In genomic region chr1:114756949-114757454, GRCh38 we compare ENCODE assay signal across 8 cellular contexts. TPM values are rescaled to one million over a fixed set of nuclear protein-coding genes. Genes with fewer than 3 reads are reported as not detected.
DNase-seq lines count a peak whose midpoint lies in the region; TF ChIP-seq lines count a peak whose summit lies in the region.

No MANE protein-coding gene starts in this region.

- WGBS in smooth muscle cell (ENCODE audit: low lambda C conversion rate): under 1% methylated on average over 17 of the region's 17 CpGs

- H3K36me3 ChIP-seq in Loucy (ENCODE audit: insufficient read depth, low read length) (no peaks in the 10 kb centered on the region), ascending aorta (no peaks in the 10 kb centered on the region), iPS-15b (ENCODE audit: control insufficient read depth, insufficient read depth, low read length) (no peaks in the 10 kb centered on the region), smooth muscle cell (ENCODE audit: low read depth) (no peaks in the 10 kb centered on the region)

- no peaks in the 10 kb centered on the region for H3K9me3 ChIP-seq in Loucy (ENCODE audit: insufficient read depth, low read depth, low read length)
- no peaks in the 10 kb centered on the region for H3K9me3 ChIP-seq in ascending aorta
- H3K9me3 ChIP-seq in iPS-15b (ENCODE audit: control insufficient read depth, insufficient read depth, low read length): no peaks in the 10 kb centered on the region
- no peaks in the 10 kb centered on the region for H3K9me3 ChIP-seq in smooth muscle cell (replicated peaks; ENCODE audit: low read depth)

- intact Hi-C loops in ascending aorta (cut with DNase I): loop anchor here (1.0 to 10.0 kb wide), 6 partner anchors 40 to 772 kb away; partner anchors contain the start of genes BCAS2, DENND2C and NRAS

- H3K4me3 ChIP-seq in Loucy (ENCODE audit: low read length, poor library complexity, severe bottlenecking): peak overlapping the region; percentile 93
- peak overlapping the region; percentile 81 to 89 for H3K4me3 ChIP-seq in ascending aorta
- H3K4me3 ChIP-seq in iPS-15b (ENCODE audit: low read depth, low read length): peak overlapping the region; percentile 100
- H3K4me3 ChIP-seq in smooth muscle cell: peak overlapping the region; percentile 83

- H3K4me2 ChIP-seq in Loucy (ENCODE audit: low read depth, low read length, poor library complexity, severe bottlenecking) (peak overlapping the region; percentile 94), smooth muscle cell (peak overlapping the region; percentile 95)

- H4K20me1 ChIP-seq in Loucy (ENCODE audit: insufficient read depth, low read length, poor library complexity, severe bottlenecking) (peaks cover 52% of the 10 kb centered on the region), smooth muscle cell (ENCODE audit: low read depth) (peaks cover 53% of the 10 kb centered on the region)

- H3K9ac ChIP-seq in Loucy (ENCODE audit: low read depth, low read length, poor library complexity, severe bottlenecking): peak overlapping the region; percentile 97
- H3K9ac ChIP-seq in iPS-15b (ENCODE audit: low read depth, low read length): peak overlapping the region; percentile 87
- peak overlapping the region; percentile 100 for H3K9ac ChIP-seq in smooth muscle cell (ENCODE audit: low read depth)

- H2AFZ ChIP-seq in Loucy (ENCODE audit: low read length): no peak overlapping the region
- H2AFZ ChIP-seq in smooth muscle cell (ENCODE audit: low read depth): no peak overlapping the region

- H3K27ac ChIP-seq in ascending aorta: peak overlapping the region; percentile 99
- H3K27ac ChIP-seq in smooth muscle cell (ENCODE audit: low read depth): peak overlapping the region; percentile 99

- no peak for TF ChIP-seq CTCF in Loucy (conservative IDR thresholded peaks at IDR 0.05; ENCODE audit: low read length)
- no peak for TF ChIP-seq CTCF in ascending aorta (IDR thresholded peaks at IDR 0.05)
- TF ChIP-seq CTCF in smooth muscle cell (IDR thresholded peaks at IDR 0.05; ENCODE audit: borderline replicate concordance, insufficient read depth, poor library complexity, severe bottlenecking): no peak

- no peaks in the 10 kb centered on the region for H3F3A ChIP-seq in Loucy (ENCODE audit: low read depth)
- peaks cover 3% of the 10 kb centered on the region for H3F3A ChIP-seq in smooth muscle cell (ENCODE audit: low read depth)

- no peaks in the 10 kb centered on the region for H3K9me2 ChIP-seq in Loucy (replicated peaks; ENCODE audit: low read depth, low read length)

- DNase-seq in SIG-M5 treated with dmso at 0.1 percent for 504 hours (lab: John Stamatoyannopoulos, UW; ENCODE audit: unreplicated experiment): peak; percentile 80
- DNase-seq in SIG-M5 (lab: John Stamatoyannopoulos, UW): no peak
- DNase-seq in ascending aorta (ENCODE audit: low spot score in 2 of 2): peak in 1 of 2 donors; percentile 75
- no peak for DNase-seq in smooth muscle cell (lab: John Stamatoyannopoulos, UW; ENCODE audit: unreplicated experiment)
- DNase-seq in superior temporal gyrus (ENCODE audit: extremely low spot score): no peak
- no peak for DNase-seq in NCI-H2107 (lab: John Stamatoyannopoulos, UW)

- H3K27me3 ChIP-seq in Loucy (ENCODE audit: insufficient read depth, low read length, poor library complexity, severe bottlenecking) (peaks cover 8% of the 10 kb centered on the region), ascending aorta (no peaks in the 10 kb centered on the region), iPS-15b (ENCODE audit: control insufficient read depth, insufficient read depth, low read length) (no peaks in the 10 kb centered on the region), smooth muscle cell (ENCODE audit: low read depth) (no peaks in the 10 kb centered on the region)

- H3K4me1 ChIP-seq in Loucy (ENCODE audit: insufficient read depth, low read length, poor library complexity, severe bottlenecking): peaks cover 40% of the 10 kb centered on the region
- H3K4me1 ChIP-seq in ascending aorta: peaks cover 0 to 34% of the 10 kb centered on the region in 2 donors
- peaks cover 22% of the 10 kb centered on the region for H3K4me1 ChIP-seq in iPS-15b (ENCODE audit: control insufficient read depth, insufficient read depth, low read length)
- H3K4me1 ChIP-seq in smooth muscle cell (ENCODE audit: low read depth): peaks cover 30% of the 10 kb centered on the region

- H3K79me2 ChIP-seq in Loucy (ENCODE audit: insufficient read depth, low read length) (peaks cover 58% of the 10 kb centered on the region), smooth muscle cell (ENCODE audit: low read depth) (peaks cover 52% of the 10 kb centered on the region)

RNA-seq across cellular contexts. Expression of gene CSDE1, which starts 0.8 kb away (rescaled TPM):
- total RNA-seq in ascending aorta: 290 TPM
- total RNA-seq in smooth muscle cell: 768 and 827 TPM in 2 replicates
- 160 and 173 TPM in 2 replicates for polyA plus RNA-seq in smooth muscle cell

RNA-seq across cellular contexts. Expression of gene SIKE1, which starts 23.5 kb away (rescaled TPM):
- total RNA-seq in ascending aorta: 17.1 TPM
- total RNA-seq in smooth muscle cell: 70.5 and 84.4 TPM in 2 replicates
- 37.0 and 54.8 TPM in 2 replicates for polyA plus RNA-seq in smooth muscle cell

RNA-seq across cellular contexts. Expression of gene NRAS, which starts 40.4 kb away (rescaled TPM):
- total RNA-seq in ascending aorta (10.7 TPM), smooth muscle cell (84.7 and 105 TPM in 2 replicates)
- 31.4 and 37.0 TPM in 2 replicates for polyA plus RNA-seq in smooth muscle cell
